1 cellular context compared by ENCODE assay signal in genomic region chr13:113918981-113919646, GRCh38.
TF ChIP-seq lines count a peak whose summit lies in the region.

No MANE protein-coding gene starts in this region.

TF ChIP-seq in HepG2, 621 proteins besides CTCF, POLR2A, EP300 and RAD21:
- TF ChIP-seq REL (CRISPR knock-in tag; conservative IDR thresholded peaks at IDR 0.05) (no peak), ZNF800 (CRISPR knock-in tag; IDR thresholded peaks at IDR 0.05) (no peak), TEF (CRISPR knock-in tag; IDR thresholded peaks at IDR 0.05) (no peak), NFIB (CRISPR knock-in tag; IDR thresholded peaks at IDR 0.05; ENCODE audit: borderline replicate concordance) (no peak), ZNF280B (CRISPR knock-in tag; IDR thresholded peaks at IDR 0.05; ENCODE audit: borderline replicate concordance) (no peak), ZNF10 (CRISPR knock-in tag; IDR thresholded peaks at IDR 0.05; ENCODE audit: borderline replicate concordance, low read depth) (no peak), PAX8 (CRISPR knock-in tag; IDR thresholded peaks at IDR 0.05; ENCODE audit: borderline replicate concordance) (no peak), REPIN1 (CRISPR knock-in tag; IDR thresholded peaks at IDR 0.05; ENCODE audit: borderline replicate concordance, low read depth) (no peak), KAT7 (CRISPR knock-in tag; IDR thresholded peaks at IDR 0.05; ENCODE audit: borderline replicate concordance) (no peak), HOXA7 (CRISPR knock-in tag; IDR thresholded peaks at IDR 0.05) (no peak), ZBTB7B (CRISPR knock-in tag; IDR thresholded peaks at IDR 0.05) (no peak)
TF ChIP-seq in HepG2: peak in this region for 0.
